ENCODE assay signal across 14 cellular contexts in genomic region chr11:35148163-35148562, GRCh38.
DNase-seq lines count a peak whose midpoint lies in the region; ATAC-seq lines count a peak whose summit lies in the region.
"Had no signal": no experiment of that assay in that cellular context is flagged by ENCODE, and none has a peak within 500 bp of the region (broad histone marks: within the 10 kb centered on the region; RNA-seq: fewer than 3 reads in every experiment).

No MANE protein-coding gene starts in this region.

- H3K27me3 Mint-ChIP-seq in stimulated activated naive CD8-positive, alpha-beta T cell treated with anti-CD3 and anti-CD28 coated beads, Interleukin-15, amount 100 ng/mL, for 72 hours, result no peaks in the 10 kb centered on the region

- peak overlapping the region; percentile 80 to 86 for H3K27ac Mint-ChIP-seq in stimulated activated naive CD8-positive, alpha-beta T cell treated with anti-CD3 and anti-CD28 coated beads, Interleukin-15, amount 100 ng/mL, for 72 hours

- peak; percentile 51 for DNase-seq in stimulated activated CD4-positive, alpha-beta T cell treated with anti-CD3 and anti-CD28 coated beads, Interleukin-1b, Interleukin-23, amount 100 ng/mL, for 48 hours
- no peak for DNase-seq in stimulated activated CD4-positive, alpha-beta T cell treated with anti-CD3 and anti-CD28 coated beads, Interleukin-4, amount 100 ng/mL, for 24 hours
- DNase-seq in T-helper 2 cell, result peak in 3 of 5 experiments; percentile 38 to 72 (median 41)
- DNase-seq in central memory CD4-positive, alpha-beta T cell, result peak; percentile 60
- peak in 1 of 2 donors; percentile 63 for DNase-seq in stimulated activated naive CD8-positive, alpha-beta T cell treated with anti-CD3 and anti-CD28 coated beads, Interleukin-15, amount 100 ng/mL, for 72 hours
- DNase-seq in SIG-M5 (lab: John Stamatoyannopoulos, UW), result no peak
- DNase-seq in EL, result no peak
- DNase-seq: caudate nucleus, DMS53, NCI-H1105 treated with DMSO at 0.1 percent for 48 hours, NCI-H226, nucleus accumbens, WERI-Rb-1 had no signal

- H3K9me3 Mint-ChIP-seq in stimulated activated naive CD8-positive, alpha-beta T cell treated with anti-CD3 and anti-CD28 coated beads, Interleukin-15, amount 100 ng/mL, for 72 hours, result peaks cover 0 to 12% of the 10 kb centered on the region in 2 donors

- H3K4me1 Mint-ChIP-seq in stimulated activated naive CD8-positive, alpha-beta T cell treated with anti-CD3 and anti-CD28 coated beads, Interleukin-15, amount 100 ng/mL, for 72 hours, result peaks cover 100% of the 10 kb centered on the region

- H3K4me3 Mint-ChIP-seq in stimulated activated naive CD8-positive, alpha-beta T cell treated with anti-CD3 and anti-CD28 coated beads, Interleukin-15, amount 100 ng/mL, for 72 hours, result peak overlapping the region; percentile 75 to 81

- ATAC-seq in stimulated activated naive CD8-positive, alpha-beta T cell treated with anti-CD3 and anti-CD28 coated beads, Interleukin-15, amount 100 ng/mL, for 72 hours, result no peak
- ATAC-seq in activated CD4-positive, CD25-positive, alpha-beta regulatory T cell treated with anti-CD3 and anti-CD28 coated beads, Interleukin-2, amount 50 U/mL, for 24 hours, result no peak

Comparison
In these comparisons a context has a peak if more than half of its experiments do, and no peak if none do; other contexts are left out.
1. DNase-seq: peak in stimulated activated CD4-positive, alpha-beta T cell treated with anti-CD3 and anti-CD28 coated beads, Interleukin-1b, Interleukin-23, amount 100 ng/mL, for 48 hours (single experiment), T-helper 2 cell (3 of 5) and central memory CD4-positive, alpha-beta T cell (single experiment); none in stimulated activated CD4-positive, alpha-beta T cell treated with anti-CD3 and anti-CD28 coated beads, Interleukin-4, amount 100 ng/mL, for 24 hours (single experiment), SIG-M5 (single experiment) and EL (single experiment).